ENCODE assay signal across 8 cellular contexts in the genomic region with DNA sequence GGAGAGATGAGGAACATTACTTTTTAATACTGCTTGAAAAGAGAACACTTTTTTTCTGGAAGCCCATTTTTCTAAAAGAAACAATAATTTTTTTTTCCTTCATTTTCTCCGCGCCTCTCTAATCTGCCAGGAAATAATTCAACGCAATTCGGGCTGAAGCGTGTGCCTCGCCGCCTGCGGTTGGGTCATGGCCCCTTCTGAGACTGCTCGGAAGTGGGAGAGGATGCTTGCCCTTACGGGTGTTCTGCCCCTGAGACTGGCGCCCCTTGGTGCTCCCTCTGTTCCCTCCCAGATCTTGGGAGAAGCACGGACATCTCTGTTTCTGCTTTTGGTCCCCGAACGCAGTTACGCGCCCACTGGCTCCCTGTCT. TPM values are rescaled to one million over a fixed set of nuclear protein-coding genes. Genes with fewer than 3 reads are reported as not detected.
A peak's percentile ranks its signal among the peaks of the same experiment; 100 is the strongest.
DNase-seq lines count a peak whose midpoint lies in the region; ATAC-seq and TF ChIP-seq lines count a peak whose summit lies in the region.

No MANE protein-coding gene starts in this region.

- no peak overlapping the region for H3K9ac ChIP-seq in mesendoderm (ENCODE audit: low read length)

- no peak overlapping the region for H3K4ac ChIP-seq in mesendoderm (ENCODE audit: low read depth, low read length)

- H3K18ac ChIP-seq in mesendoderm (ENCODE audit: low read length) = no peak overlapping the region

- no peak overlapping the region for H2BK120ac ChIP-seq in mesendoderm (ENCODE audit: low read depth, low read length)

- in situ Hi-C loops in HAP-1 (cut with MboI; ENCODE audit: low sequenced_read_pairs) = no loop called here

- no peak overlapping the region for H2BK5ac ChIP-seq in mesendoderm (ENCODE audit: low read length)

- no CpG with 5 or more reads among the region's 16 CpGs for WGBS in mesendoderm (ENCODE audit: extremely low coverage, insufficient coverage, low lambda C conversion rate)

- DNase-seq in AG04450 (ENCODE audit: low read depth, low spot score) (no peak), HAP-1 (ENCODE audit: low spot score in 2 of 2) (no peak), mesendoderm (no peak), GDM1 (lab: John Stamatoyannopoulos, UW) (no peak), LoVo (ENCODE audit: low spot score) (no peak), COR-L47 (lab: John Stamatoyannopoulos, UW) (no peak)

- no peaks in the 10 kb centered on the region for H3K79me2 ChIP-seq in mesendoderm (ENCODE audit: control insufficient read depth, insufficient read depth, low read length)

- peaks cover 48% of the 10 kb centered on the region for H3K27me3 ChIP-seq in AG04450 (ENCODE audit: control insufficient read depth, insufficient read depth, low read length)
- peaks cover 23% of the 10 kb centered on the region for H3K27me3 ChIP-seq in HAP-1 (ENCODE audit: low read depth)
- H3K27me3 ChIP-seq in mesendoderm (ENCODE audit: insufficient read depth, low read length, poor library complexity) = peaks cover 25% of the 10 kb centered on the region

- peaks cover 2% of the 10 kb centered on the region for H3K9me3 ChIP-seq in AG04450 (ENCODE audit: control insufficient read depth, insufficient read depth, low read length)
- no peaks in the 10 kb centered on the region; the same call in 1 of the 2 replicates for H3K9me3 ChIP-seq in HAP-1

- H3K79me1 ChIP-seq in mesendoderm (ENCODE audit: low read length) = no peaks in the 10 kb centered on the region

- no peak overlapping the region for H4K5ac ChIP-seq in mesendoderm (ENCODE audit: low read length)

- H3K27ac ChIP-seq in AG04450 (ENCODE audit: low read depth, low read length) (no peak overlapping the region), angular gyrus (ENCODE audit: low read depth, low read length) (peak overlapping the region; percentile 16), mesendoderm (ENCODE audit: low read depth, low read length) (no peak overlapping the region)

- CTCF ChIA-PET in AG04450 (lab: Charles Lee) = interaction anchor here (0.5 to 1.1 kb wide), 2 partner anchors 22 to 1476 kb away, joined by 3 read pairs; no protein-coding TSS in a partner anchor

- no peak overlapping the region for H4K8ac ChIP-seq in mesendoderm (ENCODE audit: low read depth, low read length)

- H3K4me1 ChIP-seq in HAP-1 (no peaks in the 10 kb centered on the region), mesendoderm (ENCODE audit: control insufficient read depth, low read depth, low read length) (peaks cover 2% of the 10 kb centered on the region)

- H3K36me3 ChIP-seq in HAP-1 (replicated peaks) (no peaks in the 10 kb centered on the region), mesendoderm (ENCODE audit: control insufficient read depth, insufficient read depth, low read length) (no peaks in the 10 kb centered on the region)

- no peak overlapping the region for H3K56ac ChIP-seq in mesendoderm (ENCODE audit: low read length)

- peak overlapping the region; percentile 76 for H3K4me2 ChIP-seq in mesendoderm (ENCODE audit: low read length)

- no peak overlapping the region for H3K23ac ChIP-seq in mesendoderm (ENCODE audit: low read length)

- ATAC-seq in esophagus mucosa = no peak

- no peak for TF ChIP-seq CTCF in AG04450 (IDR thresholded peaks at IDR 0.05; ENCODE audit: low read depth, low read length)

- H3K4me3 ChIP-seq in AG04450 (ENCODE audit: low read depth, low read length) = peak overlapping the region; percentile 48
- H3K4me3 ChIP-seq in HAP-1 = peak overlapping the region; percentile 28
- no peak overlapping the region for H3K4me3 ChIP-seq in mesendoderm (ENCODE audit: low read length)

- H2BK15ac ChIP-seq in mesendoderm (replicated peaks; ENCODE audit: low read depth) = no peak overlapping the region

- no peak overlapping the region for H2AK5ac ChIP-seq in mesendoderm (ENCODE audit: low read length)

- POLR2A ChIA-PET in AG04450 (lab: Yijun Ruan, JAX) = no interaction called here

RNA-seq across cellular contexts. Expression of a gene that starts 0.3 kb away (rescaled TPM):
- polyA plus RNA-seq in AG04450 (2011; rRNA removed) = 0.40 and 0.57 TPM in 2 replicates
- polyA minus RNA-seq in AG04450 (2011; rRNA and poly(A)+ RNA removed) = 1.1 and 1.6 TPM in 2 replicates
- polyA plus RNA-seq in mesendoderm (2013, experiment 1 of 2) = 1.3 TPM
- 1.1 TPM for polyA plus RNA-seq in mesendoderm (2013, experiment 2 of 2)
- total RNA-seq in esophagus mucosa = 0.72 TPM
